Comparison of ENCODE assay signal across 8 cellular contexts in the genomic region with DNA sequence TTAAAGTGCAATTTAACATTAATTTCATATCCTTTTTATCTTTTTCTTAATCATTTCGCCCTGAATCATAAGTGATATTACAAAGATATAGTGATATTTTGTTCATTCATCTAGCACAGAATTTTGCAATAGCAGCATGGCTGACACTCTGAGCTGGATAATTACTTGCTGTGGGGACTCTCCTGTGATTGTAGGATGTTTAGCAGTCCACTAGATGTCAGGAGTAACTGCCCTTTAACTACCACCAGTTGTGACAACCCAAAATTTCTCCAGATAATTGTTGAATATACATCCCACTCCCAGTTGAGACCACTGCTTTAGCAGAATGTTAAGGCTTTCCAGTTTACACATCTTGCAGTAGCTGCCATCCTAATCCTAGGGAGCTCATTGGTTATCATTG.
DNase-seq lines count a peak whose midpoint lies in the region; ATAC-seq and TF ChIP-seq lines count a peak whose summit lies in the region.

No MANE protein-coding gene starts in this region.

- no peak for TF ChIP-seq EP300 in gastroesophageal sphincter (IDR thresholded peaks at IDR 0.05)

- H3K4me1 ChIP-seq in gastroesophageal sphincter = peaks cover 0 to 21% (median 0%) of the 10 kb centered on the region in 3 donors
- no peaks in the 10 kb centered on the region for H3K4me1 ChIP-seq in spleen

- DNase-seq in NCI-H2171 treated with DMSO at 0.1 percent for 48 hours (lab: John Stamatoyannopoulos, UW) (peak; percentile 3), NCI-H2171 (lab: John Stamatoyannopoulos, UW) (no peak), SW480 (ENCODE audit: low spot score) (peak; percentile 10), spleen (no peak), T-helper 9 cell (no peak), nucleus accumbens (lab: John Stamatoyannopoulos, UW) (no peak)

- H3K36me3 ChIP-seq in gastroesophageal sphincter (no peaks in the 10 kb centered on the region), spleen (no peaks in the 10 kb centered on the region)

- WGBS in gastroesophageal sphincter (ENCODE audit: low coverage in 1 of 2), 2 donors = 67 to 86% methylated on average over 1 of the region's 1 CpG
- 35 to 55% (median 40%) methylated on average over 1 of the region's 1 CpG for WGBS in spleen, 5 donors

- TF ChIP-seq CTCF in gastroesophageal sphincter (IDR thresholded peaks at IDR 0.05) = peak in 3 of 4 experiments; percentile 28 to 53 (median 52)
- TF ChIP-seq CTCF in spleen (IDR thresholded peaks at IDR 0.05 in 8 of 11, conservative IDR thresholded peaks at IDR 0.05 in 3 of 11) = peak in 8 of 11 experiments; percentile 25 to 61 (median 46)

- H3K9me3 ChIP-seq in gastroesophageal sphincter = no peaks in the 10 kb centered on the region
- H3K9me3 ChIP-seq in spleen = peaks cover 0 to 13% (median 6%) of the 10 kb centered on the region in 8 donors

- intact Hi-C loops in spleen (cut with DNase I; ENCODE audit: low total_unique reads) = no loop called here

- H3K4me3 ChIP-seq in gastroesophageal sphincter (no peak overlapping the region), spleen (no peak overlapping the region)

- no peak overlapping the region for H3K27ac ChIP-seq in gastroesophageal sphincter
- H3K27ac ChIP-seq in spleen = no peak overlapping the region

- H3K27me3 ChIP-seq in gastroesophageal sphincter (no peaks in the 10 kb centered on the region), spleen (replicated peaks in 1 of 7) (no peaks in the 10 kb centered on the region)

- ATAC-seq in HG03432 (IDR thresholded peaks at IDR 0.05; ENCODE audit: unreplicated experiment) = peak; percentile 60
- no peak for ATAC-seq in gastroesophageal sphincter

- no peak for TF ChIP-seq POLR2A in gastroesophageal sphincter (IDR thresholded peaks at IDR 0.05)
- TF ChIP-seq POLR2A in spleen (IDR thresholded peaks at IDR 0.05) = no peak

Comparison
In these comparisons a context has a peak if more than half of its experiments do, and no peak if none do; other contexts are left out.
1. DNase-seq: peak in NCI-H2171 treated with DMSO at 0.1 percent for 48 hours (single experiment) and SW480 (single experiment); none in NCI-H2171 (single experiment), spleen (single experiment), T-helper 9 cell (single experiment) and nucleus accumbens (0 of 56).